24 cellular contexts compared by ENCODE assay signal in genomic region chr3:168288511-168289268, GRCh38.
"Had no signal": no experiment of that assay in that cellular context is flagged by ENCODE, and none has a peak within 500 bp of the region (broad histone marks: within the 10 kb centered on the region; RNA-seq: fewer than 3 reads in every experiment).

No MANE protein-coding gene starts in this region.

- H3K27ac ChIP-seq: brain microvascular endothelial cell, colonic mucosa, SJCRH30 had no signal

- H3K9me3 ChIP-seq: colonic mucosa, SJCRH30 had no signal

- H3K4me3 ChIP-seq: colonic mucosa, SJCRH30 had no signal

- H3K27me3 ChIP-seq: brain microvascular endothelial cell, colonic mucosa had no signal

- DNase-seq: activated CD4-positive, alpha-beta memory T cell treated with anti-CD3 and anti-CD28 coated beads, Interleukin-2, amount 10 ng/mL, durations not matched to agents 7 days and 5 days; activated CD4-positive, alpha-beta T cell treated with anti-CD3 and anti-CD28 coated beads, Interleukin-2, amount 50 U/mL, for 1 hour; activated CD4-positive, CD25-positive, alpha-beta regulatory T cell; activated gamma-delta T cell; activated naive CD4-positive, alpha-beta T cell treated with anti-CD3 and anti-CD28 coated beads, Interleukin-2, amount 10 ng/mL, durations not matched to agents 7 days and 5 days; activated naive CD8-positive, alpha-beta T cell treated with anti-CD3 and anti-CD28 coated beads for 36 hours; activated T-cell treated with anti-CD3 and anti-CD28 coated beads for 4 hours; activated T-cell treated with anti-CD3 and anti-CD28 coated beads, Interleukin-2, amount 50 U/mL, for 48 hours; brain microvascular endothelial cell; colonic mucosa; KG1; NCI-H1092 treated with DMSO at 0.1 percent for 48 hours; NCI-H1436; NCI-H187 treated with DMSO at 0.1 percent for 48 hours; NCI-H2081 treated with DMSO at 0.1 percent for 48 hours; NCI-H446 treated with DMSO at 0.1 percent for 48 hours; NCI-H526 treated with DMSO at 0.1 percent for 48 hours; OCI-M1; Right ventricle myocardium superior; RPMI8226; SJCRH30; T-cell; T-helper 2 cell; T1000 had no signal

- H3K4me1 ChIP-seq: colonic mucosa, SJCRH30 had no signal

- H3K36me3 ChIP-seq: brain microvascular endothelial cell, colonic mucosa, SJCRH30 had no signal
